ENCODE assay signal across 11 cellular contexts in genomic region chr17:81342700-81343070, GRCh38. TPM values are rescaled to one million over a fixed set of nuclear protein-coding genes. Genes with fewer than 3 reads are reported as not detected.
DNase-seq lines count a peak whose midpoint lies in the region; ATAC-seq and TF ChIP-seq lines count a peak whose summit lies in the region.
"Had no signal": no experiment of that assay in that cellular context is flagged by ENCODE, and none has a peak within 500 bp of the region (broad histone marks: within the 10 kb centered on the region; RNA-seq: fewer than 3 reads in every experiment).

No MANE protein-coding gene starts in this region.

- TF ChIP-seq CTCF in choroid plexus epithelial cell (conservative IDR thresholded peaks at IDR 0.05; ENCODE audit: low read depth, low read length) (no peak), transverse colon (IDR thresholded peaks at IDR 0.05) (no peak)

- H3K4me3 Mint-ChIP-seq in T-helper 1 cell treated with Interleukin-12 subunit alpha and Interleukin-12 subunit beta and Interleukin-4 antibody, amounts not matched to agents 30 μg/mL and 1 μg/mL, for 36 hours: no peak overlapping the region
- no peak overlapping the region for H3K4me3 Mint-ChIP-seq in memory B cell
- no peak overlapping the region for H3K4me3 Mint-ChIP-seq in activated naive CD8-positive, alpha-beta T cell treated with anti-CD3 and anti-CD28 coated beads, Interleukin-2, amount 50 U/mL, for 24 hours

- H3K27ac ChIP-seq in transverse colon: peak overlapping the region; percentile 97 to 99 (median 98)

- H3K27me3 Mint-ChIP-seq in T-helper 1 cell treated with Interleukin-12 subunit alpha and Interleukin-12 subunit beta and Interleukin-4 antibody, amounts not matched to agents 30 μg/mL and 1 μg/mL, for 36 hours (ENCODE audit: low read depth): peaks cover 62% of the 10 kb centered on the region
- H3K27me3 Mint-ChIP-seq in memory B cell: peaks cover 12% of the 10 kb centered on the region
- H3K27me3 Mint-ChIP-seq in activated naive CD8-positive, alpha-beta T cell treated with anti-CD3 and anti-CD28 coated beads, Interleukin-2, amount 50 U/mL, for 24 hours: peaks cover 59% of the 10 kb centered on the region

- ATAC-seq in memory B cell (ENCODE audit: low read depth) (no peak), HG02759 (IDR thresholded peaks at IDR 0.05; ENCODE audit: unreplicated experiment) (no peak)
- no peak for ATAC-seq in activated naive CD8-positive, alpha-beta T cell treated with anti-CD3 and anti-CD28 coated beads, Interleukin-2, amount 50 U/mL, for 24 hours
- ATAC-seq: naive thymus-derived CD8-positive, alpha-beta T cell had no signal

- no peak for TF ChIP-seq EP300 in transverse colon (IDR thresholded peaks at IDR 0.05; ENCODE audit: low read depth)

- H3K36me3 ChIP-seq in transverse colon: no peaks in the 10 kb centered on the region

- H3K9me3 ChIP-seq in transverse colon: no peaks in the 10 kb centered on the region

- intact Hi-C loops in transverse colon (cut with DNase I; ENCODE audit: low total_unique reads): no loop called here

- peaks cover 4% of the 10 kb centered on the region for H3K36me3 Mint-ChIP-seq in T-helper 1 cell treated with Interleukin-12 subunit alpha and Interleukin-12 subunit beta and Interleukin-4 antibody, amounts not matched to agents 30 μg/mL and 1 μg/mL, for 36 hours (ENCODE audit: low read depth)
- H3K36me3 Mint-ChIP-seq in memory B cell: no peaks in the 10 kb centered on the region
- H3K36me3 Mint-ChIP-seq in activated naive CD8-positive, alpha-beta T cell treated with anti-CD3 and anti-CD28 coated beads, Interleukin-2, amount 50 U/mL, for 24 hours (ENCODE audit: low read depth): no peaks in the 10 kb centered on the region

- no peaks in the 10 kb centered on the region for H3K9me3 Mint-ChIP-seq in T-helper 1 cell treated with Interleukin-12 subunit alpha and Interleukin-12 subunit beta and Interleukin-4 antibody, amounts not matched to agents 30 μg/mL and 1 μg/mL, for 36 hours
- H3K9me3 Mint-ChIP-seq in memory B cell: no peaks in the 10 kb centered on the region
- no peaks in the 10 kb centered on the region for H3K9me3 Mint-ChIP-seq in activated naive CD8-positive, alpha-beta T cell treated with anti-CD3 and anti-CD28 coated beads, Interleukin-2, amount 50 U/mL, for 24 hours
- H3K9me3 Mint-ChIP-seq: naive thymus-derived CD8-positive, alpha-beta T cell had no signal

- DNase-seq in T-helper 1 cell: no peak
- no peak for DNase-seq in choroid plexus epithelial cell (ENCODE audit: low read depth)
- DNase-seq in memory B cell (ENCODE audit: low spot score in 2 of 2): no peak
- no peak for DNase-seq in transverse colon
- DNase-seq in activated naive CD8-positive, alpha-beta T cell treated with anti-CD3 and anti-CD28 coated beads, Interleukin-2, amount 50 U/mL, for 24 hours: no peak
- no peak for DNase-seq in retina
- DNase-seq: AML-193, NCI-H1694 had no signal

- H3K4me3 ChIP-seq in choroid plexus epithelial cell (ENCODE audit: low read depth, low read length) (peak overlapping the region; percentile 88), transverse colon (peak overlapping the region; percentile 79 to 92 (median 85))

- in situ Hi-C loops in transverse colon (cut with MboI; ENCODE audit: low pct_ligation_motif_present in 1 of 4, low pct_unique_long_range_greater_than_20kb in 1 of 4, low sequenced_read_pairs in 3 of 4): no loop called here

- 3% methylated on average over 35 of the region's 35 CpGs; no CpG with 5 or more reads in 1 of the 2 donors for WGBS in transverse colon (ENCODE audit: low coverage in 1 of 2), 2 donors

- peak overlapping the region; percentile 57 for H3K27ac Mint-ChIP-seq in T-helper 1 cell treated with Interleukin-12 subunit alpha and Interleukin-12 subunit beta and Interleukin-4 antibody, amounts not matched to agents 30 μg/mL and 1 μg/mL, for 36 hours
- H3K27ac Mint-ChIP-seq in memory B cell: peak overlapping the region; percentile 38
- no peak overlapping the region for H3K27ac Mint-ChIP-seq in activated naive CD8-positive, alpha-beta T cell treated with anti-CD3 and anti-CD28 coated beads, Interleukin-2, amount 50 U/mL, for 24 hours

- no peak for TF ChIP-seq POLR2A in transverse colon (IDR thresholded peaks at IDR 0.05)

- peaks cover 21 to 71% (median 54%) of the 10 kb centered on the region in 4 donors for H3K4me1 ChIP-seq in transverse colon

- peaks cover 24% of the 10 kb centered on the region for H3K27me3 ChIP-seq in transverse colon

- H3K4me1 Mint-ChIP-seq in T-helper 1 cell treated with Interleukin-12 subunit alpha and Interleukin-12 subunit beta and Interleukin-4 antibody, amounts not matched to agents 30 μg/mL and 1 μg/mL, for 36 hours (ENCODE audit: low read depth): peaks cover 5% of the 10 kb centered on the region
- H3K4me1 Mint-ChIP-seq in memory B cell: peaks cover 3% of the 10 kb centered on the region
- peaks cover 20% of the 10 kb centered on the region for H3K4me1 Mint-ChIP-seq in activated naive CD8-positive, alpha-beta T cell treated with anti-CD3 and anti-CD28 coated beads, Interleukin-2, amount 50 U/mL, for 24 hours

RNA-seq across cellular contexts. Expression of gene SLC38A10, which starts 47.6 kb away (rescaled TPM):
- 100 to 1,000 TPM in 2 of 4 donors, 10 to 100 TPM in 2; 94.9 to 113 (median 98.9) TPM for total RNA-seq in transverse colon

RNA-seq across cellular contexts. Expression of gene BAHCC1, which starts 52.6 kb away (rescaled TPM):
- 100 to 1,000 TPM in 1 of 4 donors, 10 to 100 TPM in 2, 1 to 10 TPM in 1; 8.7 to 133 (median 12.4) TPM for total RNA-seq in transverse colon
- total RNA-seq: naive thymus-derived CD8-positive, alpha-beta T cell had no signal
